8 cellular contexts compared by ENCODE assay signal in genomic region chr17:47225436-47225858, GRCh38. TPM values are rescaled to one million over a fixed set of nuclear protein-coding genes. Genes with fewer than 3 reads are reported as not detected.
DNase-seq lines count a peak whose midpoint lies in the region; ATAC-seq and TF ChIP-seq lines count a peak whose summit lies in the region.

No MANE protein-coding gene starts in this region.

- H3K27me3 Mint-ChIP-seq in MCF 10A (ENCODE audit: insufficient read depth, unreplicated experiment), result no peaks in the 10 kb centered on the region

- no peak for TF ChIP-seq CTCF in MCF 10A (IDR thresholded peaks at IDR 0.05; ENCODE audit: unreplicated experiment)
- TF ChIP-seq CTCF in thyroid gland (IDR thresholded peaks at IDR 0.05), result no peak

- no peaks in the 10 kb centered on the region for H3K36me3 ChIP-seq in thyroid gland

- no peaks in the 10 kb centered on the region for H3K9me3 ChIP-seq in thyroid gland

- DNase-seq in HS-5 (ENCODE audit: low read depth), result peak; percentile 89
- peak; percentile 93 for DNase-seq in MCF 10A (ENCODE audit: unreplicated experiment)
- peak; percentile 42 for DNase-seq in left kidney (ENCODE audit: low read depth, low spot score)
- peak; percentile 70 to 73 for DNase-seq in thyroid gland
- DNase-seq in SK-N-DZ (ENCODE audit: low spot score), result no peak
- no peak for DNase-seq in NCI-H128 (lab: John Stamatoyannopoulos, UW; ENCODE audit: unreplicated experiment)

- H3K4me1 ChIP-seq in thyroid gland, result peaks cover 26 to 34% of the 10 kb centered on the region in 2 donors

- peak overlapping the region; percentile 52 to 94 (median 88) for H3K27ac ChIP-seq in thyroid gland

- H3K4me3 Mint-ChIP-seq in MCF 10A (ENCODE audit: unreplicated experiment), result no peak overlapping the region

- peaks cover 35% of the 10 kb centered on the region for H3K4me1 Mint-ChIP-seq in MCF 10A (ENCODE audit: insufficient read depth, unreplicated experiment)

- no peaks in the 10 kb centered on the region for H3K27me3 ChIP-seq in thyroid gland

- no peak for ATAC-seq in GM19397 (IDR thresholded peaks at IDR 0.05; ENCODE audit: unreplicated experiment)
- ATAC-seq in GM18868 (IDR thresholded peaks at IDR 0.05; ENCODE audit: unreplicated experiment), result no peak

- H3K4me3 ChIP-seq in thyroid gland (replicated peaks in 1 of 3), result no peak overlapping the region

- no peak for TF ChIP-seq POLR2A in thyroid gland (IDR thresholded peaks at IDR 0.05)

- CTCF ChIA-PET in MCF 10A (lab: Yijun Ruan, JAX), result interaction anchor here (0.6 to 2.1 kb wide), 2 partner anchors 90 to 573 kb away, joined by 3 to 9 read pairs; no protein-coding TSS in a partner anchor

- POLR2A ChIA-PET in MCF 10A (lab: Yijun Ruan, JAX), result interaction anchor here (0.7 to 1.8 kb wide), 5 partner anchors 11 to 88 kb away, joined by 3 to 5 read pairs (median 4); partner anchors contain the start of gene CDC27

- peak overlapping the region; percentile 90 for H3K27ac Mint-ChIP-seq in MCF 10A (ENCODE audit: low read depth, unreplicated experiment)

- no peaks in the 10 kb centered on the region for H3K9me3 Mint-ChIP-seq in MCF 10A (ENCODE audit: unreplicated experiment)

- H3K36me3 Mint-ChIP-seq in MCF 10A (ENCODE audit: insufficient read depth, unreplicated experiment), result no peaks in the 10 kb centered on the region

- no TSS peak for BruUV-seq in MCF 10A (replicated peaks; lab: Mats Ljungman, UMichigan)

- 36 to 44% methylated on average over 3 of the region's 3 CpGs for WGBS in thyroid gland, 2 donors

- intact Hi-C loops in MCF 10A (cut with micrococcal nuclease), result no loop called here
- intact Hi-C loops in thyroid gland (cut with DNase I), result loop anchor here (5.0 kb wide), 1 partner anchor 92 kb away; no protein-coding TSS in a partner anchor

RNA-seq across cellular contexts. Expression of gene MYL4, which starts 16.3 kb away (rescaled TPM):
- total RNA-seq in MCF 10A (2022), result not detected in 2 replicates
- total RNA-seq in thyroid gland, result 10 to 100 TPM in 1 of 4 donors, 1 to 10 TPM in 3; 5.2 to 11.0 (median 6.2) TPM
- not detected in 2 replicates for polyA plus RNA-seq in SK-N-DZ (2014; cell fraction: cytosol; rRNA removed)
- polyA plus RNA-seq in SK-N-DZ (2014; cell fraction: nucleus; rRNA removed), result 0.47 TPM in 1 of 2 replicates, not detected in the other

RNA-seq across cellular contexts. Expression of gene ITGB3, which starts 28.2 kb away (rescaled TPM):
- total RNA-seq in MCF 10A (2022), result 0.98 and 1.1 TPM in 2 replicates
- 100 to 1,000 TPM; 102 to 260 (median 149) TPM for total RNA-seq in thyroid gland
- not detected in 2 replicates for polyA plus RNA-seq in SK-N-DZ (2014; cell fraction: cytosol; rRNA removed)
- 0.44 TPM in 1 of 2 replicates, not detected in the other for polyA plus RNA-seq in SK-N-DZ (2014; cell fraction: nucleus; rRNA removed)

RNA-seq across cellular contexts. Expression of gene CDC27, which starts 36.4 kb away (rescaled TPM):
- 141 and 143 TPM in 2 replicates for total RNA-seq in MCF 10A (2022)
- 100 to 1,000 TPM; 124 to 195 (median 181) TPM for total RNA-seq in thyroid gland
- 58.9 and 61.2 TPM in 2 replicates for polyA plus RNA-seq in SK-N-DZ (2014; cell fraction: cytosol; rRNA removed)
- polyA plus RNA-seq in SK-N-DZ (2014; cell fraction: nucleus; rRNA removed), result 71.2 and 102 TPM in 2 replicates

Comparison
In these comparisons a context has a peak if more than half of its experiments do, and no peak if none do; other contexts are left out.
1. DNase-seq: peak in HS-5 (single experiment), MCF 10A (single experiment), left kidney (single experiment) and thyroid gland (2 of 2); none in SK-N-DZ (single experiment) and NCI-H128 (single experiment).
2. RNA of gene ITGB3, which starts 28.2 kb away (total RNA-seq): 102 to 260 TPM in thyroid gland; 0.98 to 1.1 TPM in MCF 10A; every median in the first group is over 10 times any median in the second.